Comparison of ENCODE assay signal across 21 cellular contexts in genomic region chr5:6843821-6844220, GRCh38.
"Had no signal": no experiment of that assay in that cellular context is flagged by ENCODE, and none has a peak within 500 bp of the region (broad histone marks: within the 10 kb centered on the region; RNA-seq: fewer than 3 reads in every experiment).

No MANE protein-coding gene starts in this region.

- ATAC-seq: Panc1, PC-3 had no signal

- DNase-seq: IMR-90; Karpas-422; KG1; MG63; NCI-H1105 treated with DMSO at 0.1 percent for 48 hours; NCI-H1417 treated with DMSO at 0.1 percent for 48 hours; NCI-H146; NCI-H1694 treated with DMSO at 0.1 percent for 48 hours; NCI-H1930; NCI-H2081; NCI-H2107; NCI-H2227 treated with DMSO at 0.1 percent for 48 hours; NCI-H524; NCI-H526 treated with DMSO at 0.1 percent for 48 hours; NCI-H748 treated with DMSO at 0.1 percent for 48 hours; NK-92 treated with Interleukin-12 subunit alpha and Interleukin-12 subunit beta, amount 100 ng/mL, for 24 hours; PC-3; SHP77; SK-N-SH; SW 1271 had no signal
